In the genomic region with DNA sequence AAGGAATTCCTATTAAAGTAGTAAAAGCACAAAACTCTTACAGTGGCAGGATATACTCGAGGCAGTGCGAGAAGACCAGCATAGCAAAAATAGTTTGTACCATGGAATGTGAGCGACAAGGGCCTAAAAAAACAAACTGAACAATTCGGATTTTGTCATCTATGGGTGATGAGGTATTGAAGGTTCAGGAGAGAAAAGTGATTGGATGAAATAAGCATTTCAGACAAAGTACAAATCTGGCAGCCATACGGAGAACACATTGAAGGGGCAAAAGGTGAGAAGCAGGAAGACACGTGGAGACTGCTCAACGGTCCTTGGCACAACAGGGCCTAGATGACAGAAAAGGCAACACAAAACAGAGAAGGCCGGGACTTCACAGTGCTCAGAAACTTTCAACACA, we compare ENCODE assay signal across 20 cellular contexts. TPM values are rescaled to one million over a fixed set of nuclear protein-coding genes. Genes with fewer than 3 reads are reported as not detected.
DNase-seq lines count a peak whose midpoint lies in the region; ATAC-seq and TF ChIP-seq lines count a peak whose summit lies in the region.
"Had no signal": no experiment of that assay in that cellular context is flagged by ENCODE, and none has a peak within 500 bp of the region (broad histone marks: within the 10 kb centered on the region; RNA-seq: fewer than 3 reads in every experiment).

No MANE protein-coding gene starts in this region.

- H3K4me3 ChIP-seq in HUES6 (ENCODE audit: low read depth, low read length) (no peak overlapping the region), mesendoderm (ENCODE audit: low read length) (no peak overlapping the region), subcutaneous abdominal adipose tissue (ENCODE audit: low read depth in 1 of 5, low read length in 5 of 5) (no peak overlapping the region)
- H3K4me3 ChIP-seq: esophagus squamous epithelium, prostate gland, skin epidermis had no signal

- no peak overlapping the region for H3K18ac ChIP-seq in mesendoderm (ENCODE audit: low read length)

- ATAC-seq in GM19463 (IDR thresholded peaks at IDR 0.05; ENCODE audit: unreplicated experiment), result no peak
- ATAC-seq: stimulated activated memory B cell treated with anti-CD40 and anti-IgM and Interleukin-4, amounts not matched to agents 10 μg/mL and 1 μg/mL and 100 μg/mL, for 72 hours had no signal

- H3K27me3 Mint-ChIP-seq in chondrocyte (ENCODE audit: low read depth), result no peaks in the 10 kb centered on the region

- H3K4me3 Mint-ChIP-seq in chondrocyte (ENCODE audit: unreplicated experiment), result peak overlapping the region; percentile 26
- H3K4me3 Mint-ChIP-seq: activated naive CD4-positive, alpha-beta T cell treated with anti-CD3 and anti-CD28 coated beads, Interleukin-2, amount 10 ng/mL, durations not matched to agents 7 days and 5 days; stimulated activated memory B cell treated with anti-CD40 and anti-IgM and Interleukin-4, amounts not matched to agents 10 μg/mL and 1 μg/mL and 100 μg/mL, for 72 hours had no signal

- H3K4me2 ChIP-seq in mesendoderm (ENCODE audit: low read length), result no peak overlapping the region

- no peak overlapping the region for H2AK5ac ChIP-seq in mesendoderm (ENCODE audit: low read length)

- H3K9me3 Mint-ChIP-seq in chondrocyte (ENCODE audit: low read depth), result peaks cover 2% of the 10 kb centered on the region
- H3K9me3 Mint-ChIP-seq: activated naive CD4-positive, alpha-beta T cell treated with anti-CD3 and anti-CD28 coated beads, Interleukin-2, amount 10 ng/mL, durations not matched to agents 7 days and 5 days had no signal

- peaks cover 28% of the 10 kb centered on the region; the same call in 1 of the 2 replicates for H3K4me1 ChIP-seq in HUES6 (ENCODE audit: control insufficient read depth, insufficient read depth, low read length)
- peaks cover 2% of the 10 kb centered on the region for H3K4me1 ChIP-seq in mesendoderm (ENCODE audit: control insufficient read depth, low read depth, low read length)
- peaks cover 4 to 48% (median 42%) of the 10 kb centered on the region in 5 donors for H3K4me1 ChIP-seq in subcutaneous abdominal adipose tissue (ENCODE audit: control insufficient read depth in 5 of 5, insufficient read depth in 5 of 5, low read length in 5 of 5)
- H3K4me1 ChIP-seq: prostate gland had no signal

- TF ChIP-seq CTCF in chondrocyte (IDR thresholded peaks at IDR 0.05), result no peak

- no peak overlapping the region for H2BK15ac ChIP-seq in mesendoderm (replicated peaks; ENCODE audit: low read depth)

- no peak overlapping the region for H2BK5ac ChIP-seq in mesendoderm (ENCODE audit: low read length)

- H3K27ac ChIP-seq in HUES6 (ENCODE audit: low read depth, low read length) (0 out of 2 replicates have a peak overlapping the region, but pooled peaks have one; percentile 2), mesendoderm (ENCODE audit: low read depth, low read length) (no peak overlapping the region), subcutaneous abdominal adipose tissue (ENCODE audit: low read depth, low read length) (peak overlapping the region; percentile 70)
- H3K27ac ChIP-seq: esophagus squamous epithelium, prostate gland, skin epidermis had no signal

- peak overlapping the region; percentile 46 for H3K56ac ChIP-seq in mesendoderm (ENCODE audit: low read length)

- H2BK120ac ChIP-seq in mesendoderm (ENCODE audit: low read depth, low read length), result no peak overlapping the region

- peaks cover 3% of the 10 kb centered on the region for H3K36me3 Mint-ChIP-seq in chondrocyte (ENCODE audit: low read depth)
- H3K36me3 Mint-ChIP-seq: activated naive CD4-positive, alpha-beta T cell treated with anti-CD3 and anti-CD28 coated beads, Interleukin-2, amount 10 ng/mL, durations not matched to agents 7 days and 5 days had no signal

- no peak overlapping the region for H4K5ac ChIP-seq in mesendoderm (ENCODE audit: low read length)

- H3K4me1 Mint-ChIP-seq in chondrocyte (ENCODE audit: low read depth), result peaks cover 69% of the 10 kb centered on the region
- H3K4me1 Mint-ChIP-seq: activated naive CD4-positive, alpha-beta T cell treated with anti-CD3 and anti-CD28 coated beads, Interleukin-2, amount 10 ng/mL, durations not matched to agents 7 days and 5 days; stimulated activated memory B cell treated with anti-CD40 and anti-IgM and Interleukin-4, amounts not matched to agents 10 μg/mL and 1 μg/mL and 100 μg/mL, for 72 hours had no signal

- H3K9ac ChIP-seq in HUES6 (ENCODE audit: low read length) (no peak overlapping the region), mesendoderm (ENCODE audit: low read length) (no peak overlapping the region), subcutaneous abdominal adipose tissue (ENCODE audit: low read length in 5 of 5) (no peak overlapping the region)

- peaks cover 23% of the 10 kb centered on the region for H3K79me1 ChIP-seq in mesendoderm (ENCODE audit: low read length)

- DNase-seq in chondrocyte (ENCODE audit: low spot score) (no peak), mesendoderm (no peak), SKM-1 treated with dmso at 0.1 percent for 144 hours (lab: John Stamatoyannopoulos, UW; ENCODE audit: unreplicated experiment) (no peak), GOT3 (lab: John Stamatoyannopoulos, UW) (no peak), NCI-H524 (lab: John Stamatoyannopoulos, UW) (no peak)
- DNase-seq: activated naive CD4-positive, alpha-beta T cell treated with anti-CD3 and anti-CD28 coated beads, Interleukin-2, amount 10 ng/mL, durations not matched to agents 7 days and 5 days; DMS53; effector memory CD4-positive, alpha-beta T cell; esophagus squamous epithelium; glutamatergic neuron; NCI-H1048; NCI-H187 treated with DMSO at 0.1 percent for 48 hours; NCI-H748 treated with DMSO at 0.1 percent for 48 hours; SW 1271 had no signal

- no peak overlapping the region for H3K23ac ChIP-seq in mesendoderm (ENCODE audit: low read length)

- H3K27me3 ChIP-seq in HUES6 (ENCODE audit: control insufficient read depth, insufficient read depth, low read length) (no peaks in the 10 kb centered on the region), mesendoderm (ENCODE audit: insufficient read depth, low read length, poor library complexity) (no peaks in the 10 kb centered on the region), subcutaneous abdominal adipose tissue (ENCODE audit: control insufficient read depth in 5 of 5, insufficient read depth in 4 of 5, low read length in 5 of 5) (no peaks in the 10 kb centered on the region)
- H3K27me3 ChIP-seq: esophagus squamous epithelium had no signal

- peak overlapping the region; percentile 88 for H3K27ac Mint-ChIP-seq in chondrocyte (ENCODE audit: unreplicated experiment)
- H3K27ac Mint-ChIP-seq: activated naive CD4-positive, alpha-beta T cell treated with anti-CD3 and anti-CD28 coated beads, Interleukin-2, amount 10 ng/mL, durations not matched to agents 7 days and 5 days; stimulated activated memory B cell treated with anti-CD40 and anti-IgM and Interleukin-4, amounts not matched to agents 10 μg/mL and 1 μg/mL and 100 μg/mL, for 72 hours had no signal

- H3K36me3 ChIP-seq in HUES6 (ENCODE audit: control insufficient read depth, insufficient read depth, low read length), result peaks cover 24% of the 10 kb centered on the region
- no peaks in the 10 kb centered on the region for H3K36me3 ChIP-seq in mesendoderm (ENCODE audit: control insufficient read depth, insufficient read depth, low read length)
- H3K36me3 ChIP-seq in subcutaneous abdominal adipose tissue (ENCODE audit: control insufficient read depth in 5 of 5, insufficient read depth in 5 of 5, low read length in 5 of 5), result no peaks in the 10 kb centered on the region
- H3K36me3 ChIP-seq: esophagus squamous epithelium, prostate gland had no signal

- H3K9me3 ChIP-seq in HUES6 (ENCODE audit: control insufficient read depth, insufficient read depth, low read depth, low read length) (peaks cover 3% of the 10 kb centered on the region), subcutaneous abdominal adipose tissue (ENCODE audit: control insufficient read depth in 5 of 5, low read length in 5 of 5) (no peaks in the 10 kb centered on the region)
- H3K9me3 ChIP-seq: esophagus squamous epithelium, prostate gland had no signal

- H3K4ac ChIP-seq in mesendoderm (ENCODE audit: low read depth, low read length), result no peak overlapping the region

- H4K8ac ChIP-seq in mesendoderm (ENCODE audit: low read depth, low read length), result no peak overlapping the region

- peaks cover 49% of the 10 kb centered on the region for H3K79me2 ChIP-seq in mesendoderm (ENCODE audit: control insufficient read depth, insufficient read depth, low read length)

- no CpG with 5 or more reads among the region's 8 CpGs for WGBS in mesendoderm (ENCODE audit: extremely low coverage, insufficient coverage, low lambda C conversion rate)

RNA-seq across cellular contexts. Expression of a gene that starts 22.5 kb away (rescaled TPM):
- 211 to 296 TPM (median 284 TPM) in 3 replicates for total RNA-seq in chondrocyte
- 90.4 TPM for polyA plus RNA-seq in mesendoderm (2013, experiment 1 of 2)
- 88.2 TPM for polyA plus RNA-seq in mesendoderm (2013, experiment 2 of 2)
